ENCODE assay signal across 8 cellular contexts in the genomic region with DNA sequence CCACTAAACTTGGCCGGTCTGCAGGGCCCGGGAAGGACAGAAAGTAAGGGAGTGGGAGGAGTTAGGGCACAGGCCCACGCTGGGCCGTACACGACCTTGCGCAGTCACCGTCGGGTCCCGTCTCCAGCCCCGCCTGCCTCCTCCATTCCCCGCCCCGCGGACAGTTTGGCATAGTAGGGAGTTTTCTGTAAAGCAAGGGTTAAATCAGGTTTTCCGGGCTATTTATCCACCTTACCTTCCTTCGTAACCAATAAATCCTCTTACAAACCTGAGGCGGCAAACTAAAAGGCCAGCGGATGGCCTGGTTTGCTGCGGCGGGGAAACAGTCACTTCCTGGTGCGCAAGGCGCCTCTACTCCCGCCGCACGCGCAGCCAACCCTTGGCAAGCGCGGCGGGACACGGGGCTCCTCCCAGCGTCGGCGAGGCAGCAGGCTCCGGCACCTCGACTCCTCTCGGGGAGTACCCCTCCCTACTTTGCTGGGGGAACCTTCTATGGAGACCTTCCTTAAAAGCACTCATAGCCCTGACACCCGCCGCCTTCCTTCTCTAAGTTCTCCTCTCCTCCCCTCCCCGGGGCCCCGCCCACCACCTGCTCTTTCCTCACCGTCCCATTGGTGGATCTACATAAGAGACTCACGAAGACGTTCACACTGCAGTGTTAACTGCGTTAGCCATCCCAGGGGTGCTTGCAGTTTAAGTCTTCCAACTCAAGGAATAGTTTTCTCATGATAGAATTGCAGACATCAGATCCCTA. TPM values are rescaled to one million over a fixed set of nuclear protein-coding genes. Genes with fewer than 3 reads are reported as not detected.
DNase-seq lines count a peak whose midpoint lies in the region; ATAC-seq and TF ChIP-seq lines count a peak whose summit lies in the region.

A gene with protein sequence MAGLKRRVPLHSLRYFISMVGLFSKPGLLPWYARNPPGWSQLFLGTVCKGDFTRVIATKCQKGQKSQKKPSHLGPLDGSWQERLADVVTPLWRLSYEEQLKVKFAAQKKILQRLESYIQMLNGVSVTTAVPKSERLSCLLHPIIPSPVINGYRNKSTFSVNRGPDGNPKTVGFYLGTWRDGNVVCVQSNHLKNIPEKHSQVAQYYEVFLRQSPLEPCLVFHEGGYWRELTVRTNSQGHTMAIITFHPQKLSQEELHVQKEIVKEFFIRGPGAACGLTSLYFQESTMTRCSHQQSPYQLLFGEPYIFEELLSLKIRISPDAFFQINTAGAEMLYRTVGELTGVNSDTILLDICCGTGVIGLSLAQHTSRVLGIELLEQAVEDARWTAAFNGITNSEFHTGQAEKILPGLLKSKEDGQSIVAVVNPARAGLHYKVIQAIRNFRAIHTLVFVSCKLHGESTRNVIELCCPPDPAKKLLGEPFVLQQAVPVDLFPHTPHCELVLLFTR (minus strand): TSS at position 563 of the 754 bp plus-strand sequence. CDS start 9,822 bp downstream, outside the sequence.

- BruUV-seq in Calu3 (replicated peaks; lab: Mats Ljungman, UMichigan): TSS peak; percentile 50

- peak within 1 kb of the TSS; percentile 84 for H3K4me2 ChIP-seq in OCI-LY1 (ENCODE audit: low read length)

- peak within 1 kb of the TSS; percentile 93 for H3K4me3 Mint-ChIP-seq in Calu3 (ENCODE audit: low read depth, unreplicated experiment)

- CTCF ChIA-PET in Calu3 (lab: Charles Lee): no interaction called here

- peaks cover 4% of the 10 kb centered on the region for H3K4me1 Mint-ChIP-seq in Calu3 (ENCODE audit: low read depth, unreplicated experiment)

- H3K9me3 Mint-ChIP-seq in Calu3 (ENCODE audit: low read depth, unreplicated experiment): peaks cover 2% of the 10 kb centered on the region

- peak within 1 kb of the TSS; percentile 70 for H3K27ac ChIP-seq in OCI-LY1 (ENCODE audit: low read depth, low read length, poor library complexity, severe bottlenecking)

- H3K4me1 ChIP-seq in OCI-LY1 (ENCODE audit: insufficient read depth, low read length, severe bottlenecking): peaks cover 4% of the 10 kb centered on the region
- H3K4me1 ChIP-seq in mucosa of descending colon (ENCODE audit: low read depth): peaks cover 2% of the 10 kb centered on the region

- peaks cover 18% of the 10 kb centered on the region for H3K36me3 Mint-ChIP-seq in Calu3 (ENCODE audit: insufficient read depth, unreplicated experiment)

- no peak for TF ChIP-seq CTCF in Calu3 (IDR thresholded peaks at IDR 0.05; ENCODE audit: unreplicated experiment)
- no peak for TF ChIP-seq CTCF in OCI-LY1 (IDR thresholded peaks at IDR 0.05; ENCODE audit: low read length)
- no peak for TF ChIP-seq CTCF in mucosa of descending colon (IDR thresholded peaks at IDR 0.05)

- H3K27ac Mint-ChIP-seq in Calu3 (ENCODE audit: unreplicated experiment): peak within 1 kb of the TSS; percentile 91

- no peaks in the 10 kb centered on the region for H3K27me3 Mint-ChIP-seq in Calu3 (ENCODE audit: unreplicated experiment)

- no peaks in the 10 kb centered on the region for H3K79me2 ChIP-seq in OCI-LY1 (ENCODE audit: insufficient read depth, low read length)

- no peaks in the 10 kb centered on the region for H3K36me3 ChIP-seq in OCI-LY1 (ENCODE audit: insufficient read depth, low read length)
- H3K36me3 ChIP-seq in mucosa of descending colon (ENCODE audit: low read depth): no peaks in the 10 kb centered on the region

- H3K9me3 ChIP-seq in OCI-LY1 (ENCODE audit: low read length): no peaks in the 10 kb centered on the region
- H3K9me3 ChIP-seq in mucosa of descending colon: no peaks in the 10 kb centered on the region

- DNase-seq in Calu3: peak; percentile 79
- DNase-seq in HT1080 (ENCODE audit: low read depth): peak; percentile 79
- DNase-seq in activated CD8-positive, alpha-beta memory T cell treated with anti-CD3 and anti-CD28 coated beads, Interleukin-2, amount 50 U/mL, for 4 hours: peak; percentile 80
- peak; percentile 48 for DNase-seq in epidermal melanocyte (ENCODE audit: insufficient read length, low spot score)
- DNase-seq in mucosa of descending colon: peak; percentile 84 to 89 (median 86)
- DNase-seq in stimulated activated CD8-positive, alpha-beta memory T cell treated with anti-CD3 and anti-CD28 coated beads, Interleukin-4, amount 100 ng/mL, for 1 hour (ENCODE audit: low read depth in 2 of 2, low spot score in 1 of 2): peak; percentile 42 to 59

- H4K20me1 ChIP-seq in OCI-LY1 (ENCODE audit: insufficient read depth, low read length): no peaks in the 10 kb centered on the region

- peak within 1 kb of the TSS; percentile 86 for H3K9ac ChIP-seq in OCI-LY1 (ENCODE audit: low read length)

- ATAC-seq in GM21367 (IDR thresholded peaks at IDR 0.05; ENCODE audit: unreplicated experiment) (peak; percentile 91), mucosa of descending colon (peak; percentile 96)

- intact Hi-C loops in Calu3 (cut with micrococcal nuclease; ENCODE audit: unreplicated experiment) (no loop called here), mucosa of descending colon (cut with DNase I, micrococcal nuclease) (no loop called here)

- peak within 1 kb of the TSS; percentile 92 for H2AFZ ChIP-seq in OCI-LY1 (ENCODE audit: low read length)

- H3K9me2 ChIP-seq in OCI-LY1 (ENCODE audit: low read depth, low read length): no peaks in the 10 kb centered on the region

- H3K27me3 ChIP-seq in OCI-LY1 (ENCODE audit: insufficient read depth, low read length): no peaks in the 10 kb centered on the region

- H3K4me3 ChIP-seq in OCI-LY1 (ENCODE audit: low read depth, low read length, poor library complexity, severe bottlenecking) (peak within 1 kb of the TSS; percentile 78), mucosa of descending colon (peak within 1 kb of the TSS; percentile 34)

- H3F3A ChIP-seq in OCI-LY1 (ENCODE audit: insufficient read depth, low read length): no peaks in the 10 kb centered on the region

RNA-seq across cellular contexts. Expression of the gene that starts here (rescaled TPM):
- total RNA-seq in Calu3 (2022) (16.7 and 18.5 TPM in 2 replicates), mucosa of descending colon (10 to 100 TPM; 21.9 to 29.4 (median 26.7) TPM)
- 20.0 TPM in 2 replicates for total RNA-seq in HT1080 (2014; rRNA removed; shearing (Covaris generic))
- 16.1 and 18.5 TPM in 2 replicates for polyA plus RNA-seq in HT1080 (2015; cell fraction: cytosol; rRNA removed)
- polyA plus RNA-seq in HT1080 (2015; cell fraction: nucleus; rRNA removed): 16.0 and 18.4 TPM in 2 replicates

Comparison
In these comparisons a context has a peak if more than half of its experiments do, and no peak if none do; other contexts are left out.
1. Peak in every context shown above with its lines: DNase-seq, ATAC-seq, H3K4me3 ChIP-seq and H3K27ac ChIP-seq.